ENCODE assay signal across 1 cellular context in the genomic region with DNA sequence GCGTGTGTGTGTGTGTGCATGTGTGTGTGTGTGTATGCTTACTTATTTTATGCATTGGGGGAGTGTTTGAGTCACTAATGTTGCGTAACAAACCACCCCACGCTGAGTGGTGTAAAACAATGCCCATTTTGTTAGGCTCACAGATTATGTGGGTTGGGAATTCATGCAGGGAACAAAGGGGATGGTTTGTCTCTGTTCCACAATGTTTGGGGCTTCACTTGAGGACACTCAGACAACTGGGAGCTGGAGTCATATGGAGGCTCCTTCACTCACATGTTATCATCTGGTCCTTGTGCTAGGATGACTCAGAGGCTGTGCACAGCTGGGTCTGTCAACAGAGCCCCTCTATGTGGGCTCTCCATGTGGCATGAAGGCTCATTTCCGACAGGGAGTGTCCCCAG.
TF ChIP-seq lines count a peak whose summit lies in the region.

No MANE protein-coding gene starts in this region.

TF ChIP-seq in H1, 55 proteins besides CTCF, POLR2A, EP300 and RAD21:
- TF ChIP-seq CEBPB (IDR thresholded peaks at IDR 0.05; ENCODE audit: low read depth, low read length): peak; percentile 90
- no peak for TF ChIP-seq BRCA1 (IDR thresholded peaks at IDR 0.05; ENCODE audit: low read depth, low read length)
- no peak for TF ChIP-seq MAFK (IDR thresholded peaks at IDR 0.05; ENCODE audit: low read depth, low read length)
